In genomic region chr4:178198691-178199090, GRCh38 we compare ENCODE assay signal across 18 cellular contexts.
DNase-seq lines count a peak whose midpoint lies in the region; ATAC-seq, FAIRE-seq and TF ChIP-seq lines count a peak whose summit lies in the region.
"Had no signal": no experiment of that assay in that cellular context is flagged by ENCODE, and none has a peak within 500 bp of the region (broad histone marks: within the 10 kb centered on the region; RNA-seq: fewer than 3 reads in every experiment).

No MANE protein-coding gene starts in this region.

- TF ChIP-seq CTCF in choroid plexus epithelial cell (conservative IDR thresholded peaks at IDR 0.05; ENCODE audit: low read depth, low read length), result no peak
- no peak for TF ChIP-seq CTCF in CD4-positive, alpha-beta T cell (IDR thresholded peaks at IDR 0.05)

- no peaks in the 10 kb centered on the region for H3K27me3 Mint-ChIP-seq in CD4-positive, alpha-beta T cell
- H3K27me3 Mint-ChIP-seq: CD4-positive, CD25-positive, alpha-beta regulatory T cell had no signal

- DNase-seq in ACHN (peak; percentile 33), HTR-8/SVneo (ENCODE audit: insufficient read length, low spot score) (peak; percentile 9), choroid plexus epithelial cell (ENCODE audit: low read depth) (peak; percentile 0), H7 (no peak), occipital lobe (lab: John Stamatoyannopoulos, UW) (no peak)
- no peak for DNase-seq in CD4-positive, alpha-beta T cell
- DNase-seq in effector CD8-positive, alpha-beta T cell (lab: John Stamatoyannopoulos, UW), result no peak
- DNase-seq: Calu3; CD4-positive, CD25-positive, alpha-beta regulatory T cell; H9; KBM-7; NCI-H1048; NCI-H1694; NCI-H748 treated with DMSO at 0.1 percent for 48 hours had no signal

- CTCF ChIA-PET in CD4-positive, alpha-beta T cell (lab: Charles Lee), result no interaction called here

- no peaks in the 10 kb centered on the region for H3K36me3 ChIP-seq in mesodermal cell (ENCODE audit: control insufficient read depth, insufficient read depth, low read length)
- H3K36me3 ChIP-seq in H7 (replicated peaks; ENCODE audit: control insufficient read depth, insufficient read depth, low read length), result no peaks in the 10 kb centered on the region

- ATAC-seq in CD4-positive, alpha-beta T cell (ENCODE audit: poor library complexity), result no peak

- H3K27me3 ChIP-seq in H7 (ENCODE audit: control insufficient read depth, insufficient read depth, low read length), result no peaks in the 10 kb centered on the region
- no peaks in the 10 kb centered on the region for H3K27me3 ChIP-seq in CD4-positive, alpha-beta T cell (ENCODE audit: control insufficient read depth, insufficient read depth, low read length)

- no peak overlapping the region for H3K4me3 ChIP-seq in choroid plexus epithelial cell (ENCODE audit: low read depth, low read length)
- H3K4me3 ChIP-seq in mesodermal cell (ENCODE audit: extremely low read depth, insufficient read depth, low read length, poor library complexity, severe bottlenecking), result no peak overlapping the region
- H3K4me3 ChIP-seq in H7 (ENCODE audit: insufficient read depth, low read depth, low read length), result no peak overlapping the region
- H3K4me3 ChIP-seq: PC-9 had no signal

- H3K4me1 ChIP-seq in mesodermal cell (ENCODE audit: control insufficient read depth, insufficient read depth, low read length, poor library complexity, severe bottlenecking), result peaks cover 4% of the 10 kb centered on the region

- POLR2A ChIA-PET in CD4-positive, alpha-beta T cell (lab: Charles Lee), result no interaction called here

- peaks cover 6% of the 10 kb centered on the region for H3K9me3 ChIP-seq in mesodermal cell (ENCODE audit: control insufficient read depth, low read length)
- no peaks in the 10 kb centered on the region for H3K9me3 ChIP-seq in CD4-positive, alpha-beta T cell (ENCODE audit: control insufficient read depth, low read length)

- no peaks in the 10 kb centered on the region for H3K4me1 Mint-ChIP-seq in CD4-positive, alpha-beta T cell (ENCODE audit: low read depth)
- H3K4me1 Mint-ChIP-seq: CD4-positive, CD25-positive, alpha-beta regulatory T cell; H9 had no signal

- peaks cover 6% of the 10 kb centered on the region for H3K9me3 Mint-ChIP-seq in CD4-positive, alpha-beta T cell

- FAIRE-seq in HTR-8/SVneo (lab: Jason Lieb, UNC), result no peak
- FAIRE-seq: G401.6, GM12891 had no signal

- H3K36me3 Mint-ChIP-seq in CD4-positive, alpha-beta T cell (ENCODE audit: low read depth), result no peaks in the 10 kb centered on the region
- H3K36me3 Mint-ChIP-seq: CD4-positive, CD25-positive, alpha-beta regulatory T cell had no signal

- H3K27ac Mint-ChIP-seq in CD4-positive, alpha-beta T cell, result no peak overlapping the region
- H3K27ac Mint-ChIP-seq: H9 had no signal

- intact Hi-C loops in CD4-positive, alpha-beta T cell (cut with DNase I, micrococcal nuclease), result no loop called here

- in situ Hi-C loops in ACHN (cut with HindIII; ENCODE audit: low pct_ligation_motif_present, low pct_unique_long_range_greater_than_20kb, low sequenced_read_pairs), result no loop called here

- H3K27ac ChIP-seq in mesodermal cell (ENCODE audit: low read depth, low read length, severe bottlenecking), result peak overlapping the region; percentile 77
- no peak overlapping the region for H3K27ac ChIP-seq in CD4-positive, alpha-beta T cell (ENCODE audit: low read depth, low read length)

- H3K4me3 Mint-ChIP-seq in CD4-positive, alpha-beta T cell, result no peak overlapping the region
- H3K4me3 Mint-ChIP-seq: CD4-positive, CD25-positive, alpha-beta regulatory T cell; H9 had no signal

Comparison
In these comparisons a context has a peak if more than half of its experiments do, and no peak if none do; other contexts are left out.
1. DNase-seq: peak in ACHN (single experiment), HTR-8/SVneo (single experiment) and choroid plexus epithelial cell (single experiment); none in H7 (single experiment), occipital lobe (single experiment), CD4-positive, alpha-beta T cell (0 of 10) and effector CD8-positive, alpha-beta T cell (single experiment).